20 cellular contexts compared by ENCODE assay signal in genomic region chr7:1361756-1362125, GRCh38.
"Had no signal": no experiment of that assay in that cellular context is flagged by ENCODE, and none has a peak within 500 bp of the region (broad histone marks: within the 10 kb centered on the region; RNA-seq: fewer than 3 reads in every experiment).

No MANE protein-coding gene starts in this region.

- H3K36me3 ChIP-seq: Peyer's patch had no signal

- ATAC-seq: activated CD4-positive, CD25-positive, alpha-beta regulatory T cell treated with anti-CD3 and anti-CD28 coated beads, Interleukin-2, amount 50 U/mL, for 24 hours; activated CD8-positive, alpha-beta T cell treated with anti-CD3 and anti-CD28 coated beads for 36 hours; activated T-cell treated with anti-CD3 and anti-CD28 coated beads, Interleukin-2, amount 50 U/mL, for 72 hours; HepG2 had no signal

- H3K27ac ChIP-seq: KMS-11, Peyer's patch, RWPE1 had no signal

- H3K9ac ChIP-seq: KMS-11 had no signal

- H3K4me2 ChIP-seq: KMS-11 had no signal

- H3K4me3 ChIP-seq: Peyer's patch had no signal

- H3K27me3 ChIP-seq: Peyer's patch had no signal

- H3K4me1 ChIP-seq: Peyer's patch had no signal

- DNase-seq: activated CD4-positive, alpha-beta T cell treated with anti-CD3 and anti-CD28 coated beads for 4 hours; activated CD8-positive, alpha-beta memory T cell treated with anti-CD3 and anti-CD28 coated beads, Interleukin-2, amount 50 U/mL, for 4 hours; activated CD8-positive, alpha-beta T cell treated with anti-CD3 and anti-CD28 coated beads for 36 hours; activated gamma-delta T cell treated with Interleukin-2 at 50 U/mL for 16 hours; activated naive CD4-positive, alpha-beta T cell treated with anti-CD3 and anti-CD28 coated beads, Interleukin-2, amount 10 ng/mL, durations not matched to agents 7 days and 5 days; activated naive CD8-positive, alpha-beta T cell treated with anti-CD3 and anti-CD28 coated beads for 36 hours; activated T-cell treated with anti-CD3 and anti-CD28 coated beads, Interleukin-2, amount 50 U/mL, for 72 hours; NCI-H1105; NCI-H1436; NCI-H1694 treated with DMSO at 0.1 percent for 48 hours; NCI-H2081; NCI-H510A treated with DMSO at 0.1 percent for 48 hours; NCI-H69; NK-92 treated with Interleukin-12 subunit alpha and Interleukin-12 subunit beta, amount 100 ng/mL, for 24 hours; SIG-M5 had no signal
